In genomic region chr12:113271853-113272561, GRCh38 we compare ENCODE assay signal across 8 cellular contexts. TPM values are rescaled to one million over a fixed set of nuclear protein-coding genes. Genes with fewer than 3 reads are reported as not detected.
DNase-seq lines count a peak whose midpoint lies in the region; ATAC-seq and TF ChIP-seq lines count a peak whose summit lies in the region.

No MANE protein-coding gene starts in this region.

- no peaks in the 10 kb centered on the region for H3K9me2 ChIP-seq in MM.1S (replicated peaks; ENCODE audit: insufficient read depth, low read length)

- H3K4me2 ChIP-seq in DND-41 (ENCODE audit: insufficient read depth, low read length): no peak overlapping the region
- H3K4me2 ChIP-seq in MM.1S (ENCODE audit: low read depth, low read length): no peak overlapping the region

- no peaks in the 10 kb centered on the region for H3F3A ChIP-seq in MM.1S (ENCODE audit: insufficient read depth, low read length)

- H3K9ac ChIP-seq in DND-41 (ENCODE audit: low read depth, low read length) (no peak overlapping the region), MM.1S (ENCODE audit: low read length) (no peak overlapping the region)

- H4K20me1 ChIP-seq in DND-41 (ENCODE audit: insufficient read depth, low read length) (no peaks in the 10 kb centered on the region; the same call in 1 of the 2 replicates), MM.1S (ENCODE audit: insufficient read depth, low read length) (no peaks in the 10 kb centered on the region)

- H3K27me3 ChIP-seq in DND-41 (ENCODE audit: insufficient read depth, low read length, poor library complexity) (no peaks in the 10 kb centered on the region), MM.1S (replicated peaks; ENCODE audit: insufficient read depth, low read length) (no peaks in the 10 kb centered on the region)

- no peaks in the 10 kb centered on the region for H3K79me2 ChIP-seq in DND-41 (ENCODE audit: insufficient read depth, low read length)
- H3K79me2 ChIP-seq in MM.1S (ENCODE audit: low read length): no peaks in the 10 kb centered on the region

- peaks cover 73% of the 10 kb centered on the region for H3K36me3 ChIP-seq in DND-41 (ENCODE audit: insufficient read depth, low read length)
- H3K36me3 ChIP-seq in MM.1S (replicated peaks; ENCODE audit: insufficient read depth, low read length): no peaks in the 10 kb centered on the region

- H3K27ac ChIP-seq in DND-41 (ENCODE audit: low read length) (peak overlapping the region; percentile 55), MM.1S (ENCODE audit: low read length) (no peak overlapping the region)

- H2AFZ ChIP-seq in DND-41 (ENCODE audit: low read depth, low read length) (no peak overlapping the region), MM.1S (ENCODE audit: low read length) (no peak overlapping the region)

- ATAC-seq in DND-41 (ENCODE audit: insufficient read depth, low read depth) (no peak), HG03039 (IDR thresholded peaks at IDR 0.05; ENCODE audit: unreplicated experiment) (no peak)

- H3K9me3 ChIP-seq in DND-41 (ENCODE audit: insufficient read depth, low read length, severe bottlenecking): no peaks in the 10 kb centered on the region
- H3K9me3 ChIP-seq in MM.1S (replicated peaks; ENCODE audit: insufficient read depth, low read length): no peaks in the 10 kb centered on the region

- peaks cover 18% of the 10 kb centered on the region for H3K4me1 ChIP-seq in DND-41 (ENCODE audit: insufficient read depth, low read length)
- H3K4me1 ChIP-seq in MM.1S (ENCODE audit: low read length): no peaks in the 10 kb centered on the region

- no peak for DNase-seq in DND-41
- peak; percentile 86 for DNase-seq in RPMI7951 (ENCODE audit: low read depth)
- peak; percentile 87 for DNase-seq in fibroblast of mammary gland (ENCODE audit: low read depth)
- peak; percentile 66 for DNase-seq in occipital lobe (lab: John Stamatoyannopoulos, UW)
- no peak for DNase-seq in MM.1S
- no peak for DNase-seq in NCI-H1092 treated with DMSO at 0.1 percent for 48 hours (lab: John Stamatoyannopoulos, UW)
- DNase-seq in NCI-H510A treated with DMSO at 0.1 percent for 48 hours (lab: John Stamatoyannopoulos, UW): no peak

- no peak overlapping the region for H3K4me3 ChIP-seq in DND-41 (ENCODE audit: low read depth in 1 of 2, low read length in 2 of 2)
- H3K4me3 ChIP-seq in fibroblast of mammary gland (ENCODE audit: control insufficient read depth, low read depth, low read length): peak overlapping the region; percentile 29
- H3K4me3 ChIP-seq in MM.1S (ENCODE audit: low read length): no peak overlapping the region

- TF ChIP-seq CTCF in DND-41 (IDR thresholded peaks at IDR 0.05; ENCODE audit: borderline replicate concordance, extremely low read depth, low read length, poor library complexity, severe bottlenecking) (no peak), fibroblast of mammary gland (conservative IDR thresholded peaks at IDR 0.05; ENCODE audit: control insufficient read depth, insufficient read depth, low read depth, low read length) (no peak), MM.1S (IDR thresholded peaks at IDR 0.05; ENCODE audit: low read length) (no peak)

RNA-seq across cellular contexts. Expression of gene TPCN1, which starts 50.7 kb away (rescaled TPM):
- total RNA-seq in RPMI7951 (2014; rRNA removed; shearing (Covaris generic)): 30.4 and 38.6 TPM in 2 replicates
- 4.7 TPM for total RNA-seq in occipital lobe

Comparison
In these comparisons a context has a peak if more than half of its experiments do, and no peak if none do; other contexts are left out.
1. DNase-seq: peak in RPMI7951 (single experiment), fibroblast of mammary gland (single experiment) and occipital lobe (single experiment); none in DND-41 (single experiment), MM.1S (single experiment), NCI-H1092 treated with DMSO at 0.1 percent for 48 hours (single experiment) and NCI-H510A treated with DMSO at 0.1 percent for 48 hours (single experiment).